ENCODE assay signal across 1 cellular context in genomic region chr7:88217675-88218427, GRCh38.
TF ChIP-seq lines count a peak whose summit lies in the region.

No MANE protein-coding gene starts in this region.

TF ChIP-seq in HepG2, 621 proteins besides CTCF, POLR2A, EP300 and RAD21 (continued from another document):
- TF ChIP-seq PRDM10 (CRISPR knock-in tag; IDR thresholded peaks at IDR 0.05; ENCODE audit: low read depth) (no peak), ZNF564 (CRISPR knock-in tag; IDR thresholded peaks at IDR 0.05) (no peak), RARG (CRISPR knock-in tag; IDR thresholded peaks at IDR 0.05; ENCODE audit: low read depth) (no peak), ZNF263 (CRISPR knock-in tag; IDR thresholded peaks at IDR 0.05) (no peak), KIAA2018 (CRISPR knock-in tag; IDR thresholded peaks at IDR 0.05; ENCODE audit: borderline replicate concordance) (no peak), SMAD3 (CRISPR knock-in tag; IDR thresholded peaks at IDR 0.05) (no peak), ZBTB1 (CRISPR knock-in tag; IDR thresholded peaks at IDR 0.05; ENCODE audit: borderline replicate concordance) (no peak), HMG20B (CRISPR knock-in tag; conservative IDR thresholded peaks at IDR 0.05) (no peak), TRIM22 (IDR thresholded peaks at IDR 0.05) (no peak), ZNF703 (CRISPR knock-in tag; IDR thresholded peaks at IDR 0.05; ENCODE audit: borderline replicate concordance) (no peak), ZBTB3 (CRISPR knock-in tag; IDR thresholded peaks at IDR 0.05; ENCODE audit: borderline replicate concordance, low read depth) (no peak)
